In the genomic region with DNA sequence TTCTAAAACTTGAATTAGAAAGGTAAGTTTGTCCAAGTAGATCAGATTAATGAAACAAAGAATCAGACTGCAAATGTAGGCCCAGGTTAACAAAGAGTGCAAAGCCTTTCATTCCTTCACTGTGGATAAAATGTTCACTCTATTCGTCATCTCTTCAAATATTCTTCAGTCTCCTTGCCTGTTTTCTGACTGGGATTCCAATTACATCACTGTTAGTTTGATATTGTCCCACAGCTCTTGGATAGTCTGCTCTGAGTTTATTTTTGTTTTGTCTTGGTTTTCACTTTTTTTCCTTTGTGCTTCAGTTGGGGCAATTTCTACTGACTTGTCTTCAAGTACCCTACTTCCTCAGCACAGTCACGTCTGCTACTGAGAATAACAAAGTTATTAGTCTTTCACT, we compare ENCODE assay signal across 24 cellular contexts. TPM values are rescaled to one million over a fixed set of nuclear protein-coding genes. Genes with fewer than 3 reads are reported as not detected.
DNase-seq lines count a peak whose midpoint lies in the region; ATAC-seq and TF ChIP-seq lines count a peak whose summit lies in the region.
"Had no signal": no experiment of that assay in that cellular context is flagged by ENCODE, and none has a peak within 500 bp of the region (broad histone marks: within the 10 kb centered on the region; RNA-seq: fewer than 3 reads in every experiment).

No MANE protein-coding gene starts in this region.

- H3K4me3 ChIP-seq in SJSA1: no peak overlapping the region
- H3K4me3 ChIP-seq in osteoblast (ENCODE audit: insufficient read depth, low read length): no peak overlapping the region
- H3K4me3 ChIP-seq in Caco-2 (ENCODE audit: low read depth, low read length): no peak overlapping the region
- H3K4me3 ChIP-seq: body of pancreas, K562, thyroid gland had no signal

- H3K4me1 ChIP-seq in SJSA1 (replicated peaks) (peaks cover 21% of the 10 kb centered on the region), osteoblast (ENCODE audit: insufficient read depth, low read length) (peaks cover 19% of the 10 kb centered on the region), Caco-2 (no peaks in the 10 kb centered on the region)
- H3K4me1 ChIP-seq: body of pancreas, thyroid gland had no signal

- DNase-seq in activated CD4-positive, alpha-beta T cell treated with anti-CD3 and anti-CD28 coated beads, Interleukin-2, amount 10 ng/mL, durations not matched to agents 24 days and 14 days: no peak
- DNase-seq in activated CD4-positive, alpha-beta T cell treated with anti-CD3 and anti-CD28 coated beads for 4 hours: no peak
- peak in 1 of 2 experiments; percentile 81 for DNase-seq in SJSA1 (ENCODE audit: low read depth in 1 of 2, low spot score in 2 of 2)
- no peak for DNase-seq in central memory CD8-positive, alpha-beta T cell (ENCODE audit: low spot score in 2 of 2)
- DNase-seq in osteoblast (ENCODE audit: insufficient read length, low spot score, missing footprints): peak; percentile 62
- DNase-seq in NCI-H1048 (lab: John Stamatoyannopoulos, UW): no peak
- no peak for DNase-seq in Caco-2
- DNase-seq: activated B cell treated with CpG ODN at 0.5 μM for 24 hours, activated gamma-delta T cell, body of pancreas, C1 segment of cervical spinal cord, cortex of kidney, H7, midbrain, NCI-H2029 treated with DMSO at 0.1 percent for 48 hours, NCI-H524 treated with DMSO at 0.1 percent for 48 hours, thyroid gland had no signal

- H3K27ac Mint-ChIP-seq in activated CD4-positive, alpha-beta T cell treated with anti-CD3 and anti-CD28 coated beads, Interleukin-2, amount 10 ng/mL, durations not matched to agents 24 days and 14 days: peak overlapping the region; percentile 30
- H3K27ac Mint-ChIP-seq in central memory CD8-positive, alpha-beta T cell (ENCODE audit: low read depth): peak overlapping the region; percentile 10
- H3K27ac Mint-ChIP-seq in Caco-2 (ENCODE audit: unreplicated experiment): no peak overlapping the region
- H3K27ac Mint-ChIP-seq: activated B cell treated with CpG ODN at 0.5 μM for 24 hours had no signal

- H3K27me3 ChIP-seq in SJSA1 (replicated peaks): no peaks in the 10 kb centered on the region
- no peaks in the 10 kb centered on the region for H3K27me3 ChIP-seq in osteoblast (ENCODE audit: insufficient read depth, low read length)
- no peaks in the 10 kb centered on the region for H3K27me3 ChIP-seq in Caco-2 (replicated peaks; ENCODE audit: control insufficient read depth, insufficient read depth, low read length)
- H3K27me3 ChIP-seq: body of pancreas, thyroid gland had no signal

- peaks cover 26% of the 10 kb centered on the region for H3K36me3 Mint-ChIP-seq in activated CD4-positive, alpha-beta T cell treated with anti-CD3 and anti-CD28 coated beads, Interleukin-2, amount 10 ng/mL, durations not matched to agents 24 days and 14 days (ENCODE audit: low read depth)
- peaks cover 7% of the 10 kb centered on the region for H3K36me3 Mint-ChIP-seq in central memory CD8-positive, alpha-beta T cell (ENCODE audit: insufficient read depth)
- H3K36me3 Mint-ChIP-seq in Caco-2 (ENCODE audit: insufficient read depth, unreplicated experiment): no peaks in the 10 kb centered on the region

- no peaks in the 10 kb centered on the region for H4K20me1 ChIP-seq in osteoblast (ENCODE audit: insufficient read depth, low read length)

- H3K4me1 Mint-ChIP-seq in activated CD4-positive, alpha-beta T cell treated with anti-CD3 and anti-CD28 coated beads, Interleukin-2, amount 10 ng/mL, durations not matched to agents 24 days and 14 days: peaks cover 66% of the 10 kb centered on the region
- H3K4me1 Mint-ChIP-seq in central memory CD8-positive, alpha-beta T cell: peaks cover 60% of the 10 kb centered on the region
- no peaks in the 10 kb centered on the region for H3K4me1 Mint-ChIP-seq in Caco-2 (ENCODE audit: low read depth, unreplicated experiment)
- H3K4me1 Mint-ChIP-seq: activated B cell treated with CpG ODN at 0.5 μM for 24 hours had no signal

- TF ChIP-seq POLR2A in GM18505 (IDR thresholded peaks at IDR 0.05; ENCODE audit: borderline replicate concordance, extremely low read depth, insufficient read depth, insufficient read length): no peak

- H3K4me2 ChIP-seq in osteoblast (ENCODE audit: insufficient read depth, low read length): peak overlapping the region; percentile 67

- intact Hi-C loops in activated CD4-positive, alpha-beta T cell treated with anti-CD3 and anti-CD28 coated beads, Interleukin-2, amount 10 ng/mL, durations not matched to agents 24 days and 14 days (cut with micrococcal nuclease): no loop called here
- intact Hi-C loops in Caco-2 (cut with micrococcal nuclease; ENCODE audit: unreplicated experiment): no loop called here

- POLR2A ChIA-PET in Caco-2 (lab: Charles Lee): interaction anchor here (0.5 kb wide), 1 partner anchor 72 kb away, joined by 8 read pairs; no protein-coding TSS in a partner anchor

- CTCF ChIA-PET in Caco-2 (lab: Charles Lee): no interaction called here

- no TSS peak for BruUV-seq in Caco-2 (replicated peaks; lab: Mats Ljungman, UMichigan)

- TF ChIP-seq CTCF in osteoblast (IDR thresholded peaks at IDR 0.05; ENCODE audit: extremely low read depth, low read depth, low read length): no peak
- no peak for TF ChIP-seq CTCF in Caco-2 (IDR thresholded peaks at IDR 0.05; ENCODE audit: insufficient read depth in 1 of 2, low read depth in 1 of 2, low read length in 1 of 2, severe bottlenecking in 1 of 2, unreplicated experiment in 1 of 2)

- no peaks in the 10 kb centered on the region for H3K79me2 ChIP-seq in osteoblast (ENCODE audit: insufficient read depth, low read length)

- no peaks in the 10 kb centered on the region for H3K9me3 ChIP-seq in SJSA1 (replicated peaks)
- no peaks in the 10 kb centered on the region for H3K9me3 ChIP-seq in osteoblast (ENCODE audit: low read depth, low read length)
- no peaks in the 10 kb centered on the region for H3K9me3 ChIP-seq in Caco-2
- H3K9me3 ChIP-seq: body of pancreas, thyroid gland had no signal

- no peak for ATAC-seq in central memory CD8-positive, alpha-beta T cell (replicated peaks; ENCODE audit: extremely low read depth, poor library complexity, severe bottlenecking)
- no peak for ATAC-seq in GM18505 (IDR thresholded peaks at IDR 0.05; ENCODE audit: unreplicated experiment)
- ATAC-seq: body of pancreas; K562; left lobe of liver; Right ventricle myocardium inferior; stimulated activated effector memory CD8-positive, alpha-beta T cell treated with anti-CD3 and anti-CD28 coated beads, Interleukin-12 subunit alpha, Interleukin-12 subunit beta, amount 100 ng/mL, for 72 hours had no signal

- H3K27ac ChIP-seq in SJSA1 (peak overlapping the region; percentile 46), osteoblast (ENCODE audit: low read depth, low read length) (peak overlapping the region; percentile 83)
- H3K27ac ChIP-seq: body of pancreas, thyroid gland had no signal

- peaks cover 23% of the 10 kb centered on the region for H3K9me3 Mint-ChIP-seq in activated CD4-positive, alpha-beta T cell treated with anti-CD3 and anti-CD28 coated beads, Interleukin-2, amount 10 ng/mL, durations not matched to agents 24 days and 14 days
- H3K9me3 Mint-ChIP-seq in central memory CD8-positive, alpha-beta T cell: no peaks in the 10 kb centered on the region
- no peaks in the 10 kb centered on the region for H3K9me3 Mint-ChIP-seq in Caco-2 (ENCODE audit: unreplicated experiment)
- H3K9me3 Mint-ChIP-seq: activated B cell treated with CpG ODN at 0.5 μM for 24 hours; stimulated activated effector memory CD8-positive, alpha-beta T cell treated with anti-CD3 and anti-CD28 coated beads, Interleukin-12 subunit alpha, Interleukin-12 subunit beta, amount 100 ng/mL, for 72 hours had no signal

- H3K27me3 Mint-ChIP-seq in activated CD4-positive, alpha-beta T cell treated with anti-CD3 and anti-CD28 coated beads, Interleukin-2, amount 10 ng/mL, durations not matched to agents 24 days and 14 days: no peaks in the 10 kb centered on the region
- H3K27me3 Mint-ChIP-seq in central memory CD8-positive, alpha-beta T cell: no peaks in the 10 kb centered on the region
- H3K27me3 Mint-ChIP-seq in Caco-2 (ENCODE audit: insufficient read depth, unreplicated experiment): peaks cover 32% of the 10 kb centered on the region

- no peak overlapping the region for H2AFZ ChIP-seq in osteoblast (ENCODE audit: low read length)

- H3K4me3 Mint-ChIP-seq in activated CD4-positive, alpha-beta T cell treated with anti-CD3 and anti-CD28 coated beads, Interleukin-2, amount 10 ng/mL, durations not matched to agents 24 days and 14 days: peak overlapping the region; percentile 10
- peak overlapping the region; percentile 40 for H3K4me3 Mint-ChIP-seq in central memory CD8-positive, alpha-beta T cell
- H3K4me3 Mint-ChIP-seq in Caco-2 (ENCODE audit: unreplicated experiment): no peak overlapping the region
- H3K4me3 Mint-ChIP-seq: activated B cell treated with CpG ODN at 0.5 μM for 24 hours had no signal

- no peaks in the 10 kb centered on the region for H3K36me3 ChIP-seq in SJSA1
- no peaks in the 10 kb centered on the region for H3K36me3 ChIP-seq in osteoblast (ENCODE audit: insufficient read depth, low read length)
- no peaks in the 10 kb centered on the region for H3K36me3 ChIP-seq in Caco-2 (ENCODE audit: control insufficient read depth, insufficient read depth, low read length)
- H3K36me3 ChIP-seq: thyroid gland had no signal

RNA-seq across cellular contexts. Expression of gene GZMA, which starts 38.5 kb away (rescaled TPM):
- total RNA-seq in activated CD4-positive, alpha-beta T cell treated with anti-CD3 and anti-CD28 coated beads, Interleukin-2, amount 10 ng/mL, durations not matched to agents 24 days and 14 days: 87.6 and 91.2 TPM in 2 replicates
- not detected in 2 replicates for total RNA-seq in SJSA1 (2014; rRNA removed; shearing (Covaris generic))
- total RNA-seq in osteoblast (not detected in 2 replicates), Caco-2 (2022) (not detected in 2 replicates)
- total RNA-seq: A172, activated B cell treated with CpG ODN at 0.5 μM for 24 hours, body of pancreas, H7, K562, left lobe of liver, renal cortical epithelial cell had no signal

RNA-seq across cellular contexts. Expression of gene GZMK, which starts 39.8 kb away (rescaled TPM):
- 0.70 and 0.78 TPM in 2 replicates for total RNA-seq in activated CD4-positive, alpha-beta T cell treated with anti-CD3 and anti-CD28 coated beads, Interleukin-2, amount 10 ng/mL, durations not matched to agents 24 days and 14 days
- total RNA-seq in SJSA1 (2014; rRNA removed; shearing (Covaris generic)): 0.05 TPM in 1 of 2 replicates, not detected in the other
- not detected in 2 replicates for total RNA-seq in osteoblast
- total RNA-seq in Caco-2 (2022): not detected in 2 replicates
- total RNA-seq: A172, activated B cell treated with CpG ODN at 0.5 μM for 24 hours, H7, K562, renal cortical epithelial cell had no signal

Comparison
In these comparisons a context has a peak if more than half of its experiments do, and no peak if none do; other contexts are left out.
1. RNA of gene GZMA, which starts 38.5 kb away (total RNA-seq): 87.6 to 91.2 TPM in activated CD4-positive, alpha-beta T cell treated with anti-CD3 and anti-CD28 coated beads, Interleukin-2, amount 10 ng/mL, durations not matched to agents 24 days and 14 days; not detected in SJSA1, not detected in osteoblast and not detected in Caco-2; every median in the first group is over 10 times any median in the second.